18 cellular contexts compared by ENCODE assay signal in genomic region chr5:138229387-138229786, GRCh38. TPM values are rescaled to one million over a fixed set of nuclear protein-coding genes. Genes with fewer than 3 reads are reported as not detected.
A peak's percentile ranks its signal among the peaks of the same experiment; 100 is the strongest.
DNase-seq lines count a peak whose midpoint lies in the region; ATAC-seq and TF ChIP-seq lines count a peak whose summit lies in the region.
"Had no signal": no experiment of that assay in that cellular context is flagged by ENCODE, and none has a peak within 500 bp of the region (broad histone marks: within the 10 kb centered on the region; RNA-seq: fewer than 3 reads in every experiment).

No MANE protein-coding gene starts in this region.

- ATAC-seq in GM19467 (IDR thresholded peaks at IDR 0.05; ENCODE audit: unreplicated experiment): no peak
- no peak for ATAC-seq in Right ventricle myocardium inferior
- ATAC-seq: CD8-positive, alpha-beta T cell had no signal

- no peaks in the 10 kb centered on the region for H3K79me2 ChIP-seq in smooth muscle cell (ENCODE audit: low read depth)

- H3K4me3 ChIP-seq in neuronal stem cell (ENCODE audit: low read length in 2 of 2) (no peak overlapping the region), smooth muscle cell (no peak overlapping the region)
- H3K4me3 ChIP-seq: HAP-1 had no signal

- no peak overlapping the region for H3K4ac ChIP-seq in neuronal stem cell (ENCODE audit: low read length)

- intact Hi-C loops in Right ventricle myocardium inferior (cut with DNase I): no loop called here

- no peak overlapping the region for H2BK120ac ChIP-seq in neuronal stem cell (ENCODE audit: low read depth, low read length)

- H4K91ac ChIP-seq in neuronal stem cell (ENCODE audit: low read depth, low read length, poor library complexity): no peak overlapping the region

- H3K27me3 ChIP-seq in neuronal stem cell (ENCODE audit: control insufficient read depth in 3 of 3, insufficient read depth in 3 of 3, low read depth in 1 of 3, low read length in 3 of 3) (peaks cover 0 to 5% (median 0%) of the 10 kb centered on the region in 3 experiments), smooth muscle cell (ENCODE audit: low read depth) (no peaks in the 10 kb centered on the region)

- H4K8ac ChIP-seq in neuronal stem cell (ENCODE audit: low read depth, low read length): no peak overlapping the region

- H4K20me1 ChIP-seq in smooth muscle cell (ENCODE audit: low read depth): no peaks in the 10 kb centered on the region

- H3K4me2 ChIP-seq in neuronal stem cell (ENCODE audit: insufficient read depth, low read length, poor library complexity, severe bottlenecking) (no peak overlapping the region), smooth muscle cell (no peak overlapping the region)

- H3K4me1 ChIP-seq in neuronal stem cell (ENCODE audit: control insufficient read depth in 2 of 2, insufficient read depth in 1 of 2, low read depth in 1 of 2, low read length in 2 of 2) (no peaks in the 10 kb centered on the region), smooth muscle cell (ENCODE audit: low read depth) (no peaks in the 10 kb centered on the region)
- H3K4me1 ChIP-seq: Caco-2 had no signal

- H3K18ac ChIP-seq in neuronal stem cell (ENCODE audit: low read length): no peak overlapping the region

- no peak overlapping the region for H2BK5ac ChIP-seq in neuronal stem cell (ENCODE audit: low read length)

- no CpG with 5 or more reads among the region's 6 CpGs for WGBS in neuronal stem cell (ENCODE audit: extremely low coverage in 2 of 2, insufficient read length in 2 of 2, insufficient replicate concordance in 1 of 2), 2 donors
- WGBS in smooth muscle cell (ENCODE audit: low lambda C conversion rate): 75% methylated on average over 6 of the region's 6 CpGs

- peaks cover 3 to 4% of the 10 kb centered on the region in 2 donors for H3K9me3 ChIP-seq in neuronal stem cell (replicated peaks in 1 of 2; ENCODE audit: control insufficient read depth in 2 of 2, insufficient read depth in 1 of 2, low read depth in 1 of 2, low read length in 2 of 2)
- no peaks in the 10 kb centered on the region for H3K9me3 ChIP-seq in smooth muscle cell (replicated peaks; ENCODE audit: low read depth)

- H2AFZ ChIP-seq in neuronal stem cell (ENCODE audit: low read length) (no peak overlapping the region), smooth muscle cell (ENCODE audit: low read depth) (no peak overlapping the region)

- DNase-seq in neuronal stem cell (ENCODE audit: low spot score) (no peak), smooth muscle cell (lab: John Stamatoyannopoulos, UW; ENCODE audit: unreplicated experiment) (no peak), GDM1 (lab: John Stamatoyannopoulos, UW) (no peak), Right ventricle myocardium inferior (ENCODE audit: missing footprints) (no peak)
- DNase-seq: C1 segment of cervical spinal cord; Caco-2; CD4-positive, CD25-positive, alpha-beta regulatory T cell; CD8-positive, alpha-beta T cell; DMS153; DND-41; GF-D8; GOT3; HFFc6 had no signal

- H3K79me1 ChIP-seq in neuronal stem cell (ENCODE audit: low read depth, low read length): no peaks in the 10 kb centered on the region

- peak overlapping the region; percentile 9 for H3K14ac ChIP-seq in neuronal stem cell (ENCODE audit: low read length)

- no peak overlapping the region for H2BK12ac ChIP-seq in neuronal stem cell (ENCODE audit: low read length)

- TF ChIP-seq CTCF in VCaP (conservative IDR thresholded peaks at IDR 0.05) (no peak), smooth muscle cell (IDR thresholded peaks at IDR 0.05; ENCODE audit: borderline replicate concordance, insufficient read depth, poor library complexity, severe bottlenecking) (no peak)

- no peak overlapping the region for H2BK15ac ChIP-seq in neuronal stem cell (ENCODE audit: low read length)

- H3K9ac ChIP-seq in neuronal stem cell (ENCODE audit: low read depth, low read length, poor library complexity) (no peak overlapping the region), smooth muscle cell (ENCODE audit: low read depth) (no peak overlapping the region)

- no peak overlapping the region for H2AK5ac ChIP-seq in neuronal stem cell (ENCODE audit: low read depth, low read length)

- no peaks in the 10 kb centered on the region for H3K36me3 ChIP-seq in neuronal stem cell (replicated peaks in 1 of 2; ENCODE audit: control insufficient read depth in 2 of 2, insufficient read depth in 2 of 2, low read length in 2 of 2)
- H3K36me3 ChIP-seq in smooth muscle cell (ENCODE audit: low read depth): no peaks in the 10 kb centered on the region
- H3K36me3 ChIP-seq: HAP-1 had no signal

- H3K23ac ChIP-seq in neuronal stem cell (ENCODE audit: low read depth, low read length, poor library complexity): no peak overlapping the region

- H3F3A ChIP-seq in smooth muscle cell (ENCODE audit: low read depth): peaks cover 8% of the 10 kb centered on the region

- H3K27ac ChIP-seq in VCaP (peak overlapping the region; percentile 60), neuronal stem cell (replicated peaks; ENCODE audit: low read length) (no peak overlapping the region), smooth muscle cell (ENCODE audit: low read depth) (peak overlapping the region; percentile 95)

RNA-seq across cellular contexts. Expression of gene CDC23, which starts 16.3 kb away (rescaled TPM):
- 41.3 TPM for polyA plus RNA-seq in neuronal stem cell (2013, experiment 1 of 2)
- 40.9 TPM for polyA plus RNA-seq in neuronal stem cell (2013, experiment 2 of 2)
- total RNA-seq in smooth muscle cell (37.2 and 61.0 TPM in 2 replicates), Right ventricle myocardium inferior (16.0 TPM)
- polyA plus RNA-seq in smooth muscle cell: 39.5 and 43.5 TPM in 2 replicates

RNA-seq across cellular contexts. Expression of gene GFRA3, which starts 45.0 kb away (rescaled TPM):
- polyA plus RNA-seq in neuronal stem cell (2013, experiment 1 of 2): 0.33 TPM
- 0.51 TPM for polyA plus RNA-seq in neuronal stem cell (2013, experiment 2 of 2)
- total RNA-seq in smooth muscle cell (0.36 TPM in 1 of 2 replicates, not detected in the other), Right ventricle myocardium inferior (1.4 TPM)
- polyA plus RNA-seq in smooth muscle cell: 0.09 and 2.7 TPM in 2 replicates
- total RNA-seq: A172; CD4-positive, CD25-positive, alpha-beta regulatory T cell; CD8-positive, alpha-beta T cell; HFFc6 had no signal
- polyA plus RNA-seq: BJ; CD4-positive, CD25-positive, alpha-beta regulatory T cell had no signal

RNA-seq across cellular contexts. Expression of gene KIF20A, which starts 50.5 kb away (rescaled TPM):
- 67.4 TPM for polyA plus RNA-seq in neuronal stem cell (2013, experiment 1 of 2)
- polyA plus RNA-seq in neuronal stem cell (2013, experiment 2 of 2): 67.2 TPM
- total RNA-seq in smooth muscle cell (8.8 and 10.7 TPM in 2 replicates), Right ventricle myocardium inferior (0.84 TPM)
- 7.8 and 9.4 TPM in 2 replicates for polyA plus RNA-seq in smooth muscle cell

RNA-seq across cellular contexts. Expression of gene BRD8, which starts 51.0 kb away (rescaled TPM):
- 91.3 TPM for polyA plus RNA-seq in neuronal stem cell (2013, experiment 1 of 2)
- polyA plus RNA-seq in neuronal stem cell (2013, experiment 2 of 2): 92.0 TPM
- 24.2 and 25.1 TPM in 2 replicates for total RNA-seq in smooth muscle cell
- 34.3 and 41.2 TPM in 2 replicates for polyA plus RNA-seq in smooth muscle cell
- 25.8 TPM for total RNA-seq in Right ventricle myocardium inferior
